ENCODE assay signal across 11 cellular contexts in the genomic region with DNA sequence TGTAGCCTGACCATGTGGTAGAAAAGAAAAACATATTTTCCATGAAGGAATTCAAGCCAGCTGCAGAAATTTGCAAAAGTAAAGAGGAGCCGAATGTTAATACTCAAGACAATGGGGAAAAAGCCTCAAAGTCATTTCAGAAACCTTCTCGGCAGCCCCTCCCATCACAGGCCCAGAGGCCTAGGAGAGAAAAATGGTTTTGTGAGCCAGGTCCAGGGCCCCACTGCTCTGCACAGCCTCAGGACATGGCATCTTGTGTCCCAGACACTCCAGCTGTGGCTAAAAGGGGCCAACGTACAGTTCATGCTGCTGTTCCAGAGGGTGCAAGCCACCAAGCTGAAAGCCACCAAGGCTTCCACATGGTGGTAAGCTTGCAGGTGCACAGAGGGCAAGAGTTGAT.
"Had no signal": no experiment of that assay in that cellular context is flagged by ENCODE, and none has a peak within 500 bp of the region (broad histone marks: within the 10 kb centered on the region; RNA-seq: fewer than 3 reads in every experiment).

No MANE protein-coding gene starts in this region.

- H3K9ac ChIP-seq: GM23248 had no signal

- H3K4me3 ChIP-seq: GM23248, GM23338, HAP-1 had no signal

- H3K4me2 ChIP-seq: GM23338 had no signal

- H3K36me3 ChIP-seq: HAP-1 had no signal

- H2AFZ ChIP-seq: GM23248, GM23338 had no signal

- H3K27ac ChIP-seq: GM23248 had no signal

- H3K4me3 Mint-ChIP-seq: GM23338, H9, HFFc6 had no signal

- ATAC-seq: GM23338, HCT116 had no signal

- FAIRE-seq: H1, H54 had no signal

- H3K27ac Mint-ChIP-seq: GM23338, H9, HFFc6 had no signal

- DNase-seq: GM23248, GOT3, H7, H9, HCEC 1CT, HFFc6 had no signal
